1 cellular context compared by ENCODE assay signal in the genomic region with DNA sequence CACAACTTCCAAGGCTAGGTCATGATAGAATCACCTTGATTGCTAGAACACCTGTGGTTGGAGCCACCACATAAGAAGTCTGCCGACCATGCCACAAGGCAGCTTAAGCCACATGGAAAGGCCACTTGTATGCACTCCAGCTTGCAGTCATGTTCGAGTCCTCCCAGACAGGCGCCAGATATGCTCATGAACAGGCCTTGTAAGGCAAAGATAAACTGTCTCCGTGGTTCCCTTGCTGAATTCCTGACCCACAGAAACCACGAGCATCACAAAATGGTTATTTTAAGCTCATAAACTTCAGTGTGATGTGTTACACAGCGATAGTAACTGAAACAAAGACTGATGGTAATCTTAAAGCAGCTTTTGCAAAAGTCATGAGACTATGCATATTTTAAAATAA.
TF ChIP-seq lines count a peak whose summit lies in the region.

No MANE protein-coding gene starts in this region.

TF ChIP-seq in GM23338, 12 proteins besides CTCF, POLR2A, EP300 and RAD21 (continued from another document):
- TF ChIP-seq REST (IDR thresholded peaks at IDR 0.05; ENCODE audit: unreplicated experiment) = no peak
- no peak for TF ChIP-seq STAT1 (IDR thresholded peaks at IDR 0.05; ENCODE audit: unreplicated experiment)
- no peak for TF ChIP-seq CREB1 (CRISPR knock-in tag; IDR thresholded peaks at IDR 0.05; ENCODE audit: low read depth)
- TF ChIP-seq JUNB (IDR thresholded peaks at IDR 0.05; ENCODE audit: unreplicated experiment) = no peak
- no peak for TF ChIP-seq EZH2phosphoT487 (IDR thresholded peaks at IDR 0.05; ENCODE audit: unreplicated experiment)
- TF ChIP-seq ETS1 (IDR thresholded peaks at IDR 0.05) = no peak
TF ChIP-seq in GM23338: peak in this region for 0.
